ENCODE assay signal across 1 cellular context in the genomic region with DNA sequence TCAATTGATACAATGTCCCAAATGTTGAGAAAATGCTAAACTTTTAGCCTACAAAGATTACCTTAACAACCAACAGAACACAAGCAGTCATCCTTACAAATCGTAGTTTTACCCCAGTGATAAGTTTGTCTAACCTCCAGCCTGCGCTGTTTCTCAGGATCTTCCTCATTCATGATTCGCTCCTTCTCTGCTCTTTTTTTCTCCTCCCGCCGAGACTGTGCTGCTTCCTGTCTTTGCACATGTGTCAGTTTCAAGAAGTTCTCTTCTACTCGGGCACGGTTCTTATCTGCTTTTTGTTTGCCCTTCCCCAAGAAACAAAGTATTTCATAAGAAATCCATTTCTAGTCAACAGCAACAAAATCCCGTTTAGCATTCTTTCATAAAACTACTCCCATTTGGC.
TF ChIP-seq lines count a peak whose summit lies in the region.

No MANE protein-coding gene starts in this region.

TF ChIP-seq in WTC11, 78 proteins besides CTCF, POLR2A, EP300 and RAD21 (continued from another document):
- TF ChIP-seq SMAD4 (CRISPR knock-in tag; IDR thresholded peaks at IDR 0.05): no peak
- TF ChIP-seq, protein P1, sequence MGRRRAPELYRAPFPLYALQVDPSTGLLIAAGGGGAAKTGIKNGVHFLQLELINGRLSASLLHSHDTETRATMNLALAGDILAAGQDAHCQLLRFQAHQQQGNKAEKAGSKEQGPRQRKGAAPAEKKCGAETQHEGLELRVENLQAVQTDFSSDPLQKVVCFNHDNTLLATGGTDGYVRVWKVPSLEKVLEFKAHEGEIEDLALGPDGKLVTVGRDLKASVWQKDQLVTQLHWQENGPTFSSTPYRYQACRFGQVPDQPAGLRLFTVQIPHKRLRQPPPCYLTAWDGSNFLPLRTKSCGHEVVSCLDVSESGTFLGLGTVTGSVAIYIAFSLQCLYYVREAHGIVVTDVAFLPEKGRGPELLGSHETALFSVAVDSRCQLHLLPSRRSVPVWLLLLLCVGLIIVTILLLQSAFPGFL (CRISPR knock-in tag; IDR thresholded peaks at IDR 0.05; ENCODE audit: borderline replicate concordance): no peak
- TF ChIP-seq HMGXB4 (CRISPR knock-in tag; IDR thresholded peaks at IDR 0.05): no peak
- no peak for TF ChIP-seq ZNF317 (CRISPR knock-in tag; IDR thresholded peaks at IDR 0.05; ENCODE audit: borderline replicate concordance, low read depth)
- TF ChIP-seq ESRRA (CRISPR knock-in tag; IDR thresholded peaks at IDR 0.05; ENCODE audit: borderline replicate concordance): no peak
- no peak for TF ChIP-seq JUN (CRISPR knock-in tag; IDR thresholded peaks at IDR 0.05)
TF ChIP-seq in WTC11: peak in this region for 0.
